Comparison of ENCODE assay signal across 21 cellular contexts in genomic region chr15:67524235-67524634, GRCh38. TPM values are rescaled to one million over a fixed set of nuclear protein-coding genes. Genes with fewer than 3 reads are reported as not detected.
DNase-seq lines count a peak whose midpoint lies in the region; ATAC-seq, FAIRE-seq and TF ChIP-seq lines count a peak whose summit lies in the region.
"Had no signal": no experiment of that assay in that cellular context is flagged by ENCODE, and none has a peak within 500 bp of the region (broad histone marks: within the 10 kb centered on the region; RNA-seq: fewer than 3 reads in every experiment).

No MANE protein-coding gene starts in this region.

- H3K27ac Mint-ChIP-seq in natural killer cell (no peak overlapping the region), T-cell (peak overlapping the region; percentile 34 to 75), type B pancreatic cell (no peak overlapping the region)
- no peak overlapping the region for H3K27ac Mint-ChIP-seq in natural killer cell treated with Interleukin-12 subunit alpha and Interleukin-12 subunit beta and Interleukin-15 and Interleukin-18, amount 100 ng/mL, for 72 hours
- H3K27ac Mint-ChIP-seq: activated naive CD8-positive, alpha-beta T cell treated with anti-CD3 and anti-CD28 coated beads, Interleukin-2, amount 10 ng/mL, durations not matched to agents 7 days and 5 days; activated T-cell treated with anti-CD3 and anti-CD28 coated beads, Interleukin-2, amount 50 U/mL, for 24 hours; CD8-positive, alpha-beta T cell had no signal

- H3K9me3 Mint-ChIP-seq in natural killer cell = no peaks in the 10 kb centered on the region
- H3K9me3 Mint-ChIP-seq in natural killer cell treated with Interleukin-12 subunit alpha and Interleukin-12 subunit beta and Interleukin-15 and Interleukin-18, amount 100 ng/mL, for 72 hours = no peaks in the 10 kb centered on the region
- H3K9me3 Mint-ChIP-seq in T-cell = no peaks in the 10 kb centered on the region
- no peaks in the 10 kb centered on the region for H3K9me3 Mint-ChIP-seq in type B pancreatic cell
- H3K9me3 Mint-ChIP-seq: activated naive CD8-positive, alpha-beta T cell treated with anti-CD3 and anti-CD28 coated beads, Interleukin-2, amount 10 ng/mL, durations not matched to agents 7 days and 5 days; activated T-cell treated with anti-CD3 and anti-CD28 coated beads, Interleukin-2, amount 50 U/mL, for 24 hours; CD8-positive, alpha-beta T cell had no signal

- H3K4me1 Mint-ChIP-seq in natural killer cell = peaks cover 16 to 22% of the 10 kb centered on the region in 2 donors
- peaks cover 17 to 22% of the 10 kb centered on the region in 2 donors for H3K4me1 Mint-ChIP-seq in natural killer cell treated with Interleukin-12 subunit alpha and Interleukin-12 subunit beta and Interleukin-15 and Interleukin-18, amount 100 ng/mL, for 72 hours (ENCODE audit: low read depth in 2 of 2)
- peaks cover 28 to 35% (median 29%) of the 10 kb centered on the region in 3 donors for H3K4me1 Mint-ChIP-seq in T-cell
- peaks cover 24% of the 10 kb centered on the region for H3K4me1 Mint-ChIP-seq in type B pancreatic cell (ENCODE audit: unreplicated experiment)

- no peak for TF ChIP-seq POLR2A in H54 (IDR thresholded peaks at IDR 0.05; ENCODE audit: low read depth, low read length)

- intact Hi-C loops in natural killer cell (cut with micrococcal nuclease) = no loop called here

- no peak for ATAC-seq in natural killer cell
- no peak for ATAC-seq in natural killer cell treated with Interleukin-12 subunit alpha and Interleukin-12 subunit beta and Interleukin-15 and Interleukin-18, amount 100 ng/mL, for 72 hours
- no peak for ATAC-seq in T-cell (replicated peaks in 1 of 4)
- ATAC-seq: CD8-positive, alpha-beta T cell had no signal

- H3K36me3 Mint-ChIP-seq in natural killer cell (no peaks in the 10 kb centered on the region), T-cell (peaks cover 8% of the 10 kb centered on the region), type B pancreatic cell (peaks cover 7% of the 10 kb centered on the region)
- H3K36me3 Mint-ChIP-seq in natural killer cell treated with Interleukin-12 subunit alpha and Interleukin-12 subunit beta and Interleukin-15 and Interleukin-18, amount 100 ng/mL, for 72 hours = no peaks in the 10 kb centered on the region

- H3K4me3 Mint-ChIP-seq in natural killer cell = peak overlapping the region; percentile 37
- no peak overlapping the region for H3K4me3 Mint-ChIP-seq in natural killer cell treated with Interleukin-12 subunit alpha and Interleukin-12 subunit beta and Interleukin-15 and Interleukin-18, amount 100 ng/mL, for 72 hours
- no peak overlapping the region for H3K4me3 Mint-ChIP-seq in T-cell
- peak overlapping the region; percentile 42 for H3K4me3 Mint-ChIP-seq in type B pancreatic cell
- H3K4me3 Mint-ChIP-seq: activated naive CD8-positive, alpha-beta T cell treated with anti-CD3 and anti-CD28 coated beads, Interleukin-2, amount 10 ng/mL, durations not matched to agents 7 days and 5 days; activated T-cell treated with anti-CD3 and anti-CD28 coated beads, Interleukin-2, amount 50 U/mL, for 24 hours; CD8-positive, alpha-beta T cell had no signal

- H3K27me3 Mint-ChIP-seq in natural killer cell (ENCODE audit: low read depth in 2 of 2) = no peaks in the 10 kb centered on the region
- no peaks in the 10 kb centered on the region for H3K27me3 Mint-ChIP-seq in natural killer cell treated with Interleukin-12 subunit alpha and Interleukin-12 subunit beta and Interleukin-15 and Interleukin-18, amount 100 ng/mL, for 72 hours
- H3K27me3 Mint-ChIP-seq in T-cell = no peaks in the 10 kb centered on the region
- no peaks in the 10 kb centered on the region for H3K27me3 Mint-ChIP-seq in type B pancreatic cell
- H3K27me3 Mint-ChIP-seq: activated naive CD8-positive, alpha-beta T cell treated with anti-CD3 and anti-CD28 coated beads, Interleukin-2, amount 10 ng/mL, durations not matched to agents 7 days and 5 days; activated T-cell treated with anti-CD3 and anti-CD28 coated beads, Interleukin-2, amount 50 U/mL, for 24 hours had no signal

- CTCF ChIA-PET in T-cell (lab: Charles Lee) = interaction anchor here in 1 of 2 donors (0.6 to 1.3 kb wide), 3 partner anchors 284 to 312 kb away, joined by 3 to 5 read pairs (median 3); no protein-coding TSS in a partner anchor

- DNase-seq in natural killer cell (no peak), T-cell (no peak), type B pancreatic cell (ENCODE audit: extremely low spot score, unreplicated experiment) (no peak), H54 (ENCODE audit: insufficient read length, low spot score) (no peak)
- no peak for DNase-seq in natural killer cell treated with Interleukin-12 subunit alpha and Interleukin-12 subunit beta and Interleukin-15 and Interleukin-18, amount 100 ng/mL, for 72 hours (ENCODE audit: low spot score)
- no peak for DNase-seq in stimulated activated CD4-positive, alpha-beta T cell treated with anti-CD3 and anti-CD28 coated beads, Interleukin-2, amount 100 ng/mL, for 48 hours
- no peak for DNase-seq in activated CD4-positive, alpha-beta T cell treated with anti-CD3 and anti-CD28 coated beads, Interleukin-2, amount 50 U/mL, for 4 hours
- DNase-seq: activated naive CD8-positive, alpha-beta T cell treated with anti-CD3 and anti-CD28 coated beads, Interleukin-2, amount 10 ng/mL, durations not matched to agents 7 days and 5 days; activated T-cell treated with anti-CD3 and anti-CD28 coated beads, Interleukin-2, amount 50 U/mL, for 24 hours; CD8-positive, alpha-beta T cell; dermis blood vessel endothelial cell; DMS53; foreskin fibroblast; mesendoderm; MV-4-11; NCI-H2029; NCI-H446; NK-92 treated with Interleukin-12 subunit alpha and Interleukin-12 subunit beta, amount 100 ng/mL, for 24 hours; RPMI8226; stimulated activated CD8-positive, alpha-beta memory T cell treated with anti-CD3 and anti-CD28 coated beads, Interleukin-4, amount 100 ng/mL, for 48 hours had no signal

- POLR2A ChIA-PET in T-cell (lab: Charles Lee) = interaction anchor here (0.6 to 1.0 kb wide), 2 partner anchors 9 to 323 kb away, joined by 3 read pairs; no protein-coding TSS in a partner anchor

- FAIRE-seq in islet of Langerhans (lab: Jason Lieb, UNC) (peak; percentile 53), H54 (lab: Jason Lieb, UNC) (no peak)

- TF ChIP-seq CTCF in natural killer cell (IDR thresholded peaks at IDR 0.05) = no peak
- TF ChIP-seq CTCF in type B pancreatic cell (conservative IDR thresholded peaks at IDR 0.05) = no peak

RNA-seq across cellular contexts. Expression of gene C15orf61, which starts 3.3 kb away (rescaled TPM):
- 10 to 100 TPM in 2 of 3 donors, 1 to 10 TPM in 1; 8.7 to 16.4 (median 12.6) TPM for total RNA-seq in natural killer cell
- total RNA-seq in natural killer cell treated with Interleukin-12 subunit alpha and Interleukin-12 subunit beta and Interleukin-15 and Interleukin-18, amount 100 ng/mL, for 72 hours = 1 to 10 TPM; 3.9 to 5.0 TPM
- total RNA-seq in T-cell = 1 to 10 TPM; 8.2 to 9.3 (median 8.9) TPM
- 6.7 and 8.4 TPM in 2 replicates for total RNA-seq in type B pancreatic cell (ENCODE audit: low replicate concordance)

RNA-seq across cellular contexts. Expression of gene MAP2K5, which starts 18.3 kb away (rescaled TPM):
- 10 to 100 TPM; 25.6 to 32.6 (median 29.2) TPM for total RNA-seq in natural killer cell
- 10 to 100 TPM; 14.5 to 24.7 TPM for total RNA-seq in natural killer cell treated with Interleukin-12 subunit alpha and Interleukin-12 subunit beta and Interleukin-15 and Interleukin-18, amount 100 ng/mL, for 72 hours
- 10 to 100 TPM; 24.5 to 35.5 (median 28.5) TPM for total RNA-seq in T-cell
- total RNA-seq in type B pancreatic cell (ENCODE audit: low replicate concordance) = 13.3 and 21.8 TPM in 2 replicates

Comparison
In these comparisons a context has a peak if more than half of its experiments do, and no peak if none do; other contexts are left out.
1. H3K4me3 Mint-ChIP-seq: peak in natural killer cell (single experiment) and type B pancreatic cell (single experiment); none in natural killer cell treated with Interleukin-12 subunit alpha and Interleukin-12 subunit beta and Interleukin-15 and Interleukin-18, amount 100 ng/mL, for 72 hours (single experiment) and T-cell (0 of 3).
2. H3K27ac Mint-ChIP-seq: peak in T-cell (2 of 2); none in natural killer cell (0 of 2), natural killer cell treated with Interleukin-12 subunit alpha and Interleukin-12 subunit beta and Interleukin-15 and Interleukin-18, amount 100 ng/mL, for 72 hours (0 of 2) and type B pancreatic cell (single experiment).